In the genomic region with DNA sequence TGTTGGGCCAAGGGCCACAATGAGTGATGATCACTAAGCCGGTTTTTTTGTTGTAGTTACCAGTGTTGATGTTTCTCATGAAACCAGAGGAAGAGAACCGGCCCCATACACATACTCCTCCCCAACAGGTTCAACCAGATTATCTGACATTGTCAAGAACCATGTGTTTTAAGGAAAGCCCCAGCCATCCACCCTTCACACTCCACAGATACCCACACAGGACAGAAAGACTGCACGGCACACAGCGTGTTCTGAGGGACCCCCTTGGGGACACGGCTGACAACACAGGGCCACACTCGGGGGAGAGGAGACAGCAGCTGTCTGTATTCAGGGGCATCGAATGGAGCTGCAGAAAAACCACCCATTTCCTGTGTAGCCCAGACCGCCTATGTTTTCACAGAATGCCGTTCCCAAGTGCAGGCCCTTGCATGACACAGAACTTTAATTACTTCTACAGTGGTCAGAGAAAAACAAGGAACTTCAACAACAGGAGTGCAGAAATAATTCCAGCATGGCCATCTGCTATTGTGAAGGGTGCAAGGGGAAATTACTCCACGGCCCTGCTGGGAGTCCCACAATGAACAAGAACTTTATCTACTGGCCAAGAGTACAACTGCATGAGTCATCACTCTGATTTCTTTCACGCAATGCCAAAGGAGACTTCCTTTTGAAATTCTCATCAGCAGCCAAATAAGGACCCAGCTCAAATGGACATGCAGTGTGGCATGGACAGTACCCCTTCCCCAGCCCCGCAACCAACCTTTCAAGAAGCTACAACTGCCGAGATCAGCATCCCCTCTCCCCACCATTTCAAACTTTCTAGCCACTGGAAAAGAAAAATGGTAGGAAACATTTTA, we compare ENCODE assay signal across 8 cellular contexts. TPM values are rescaled to one million over a fixed set of nuclear protein-coding genes. Genes with fewer than 3 reads are reported as not detected.
DNase-seq lines count a peak whose midpoint lies in the region; ATAC-seq, FAIRE-seq and TF ChIP-seq lines count a peak whose summit lies in the region.

No MANE protein-coding gene starts in this region.

- intact Hi-C loops in activated CD4-positive, alpha-beta T cell treated with anti-CD3 and anti-CD28 coated beads, Interleukin-2, amount 10 ng/mL, durations not matched to agents 24 days and 14 days (cut with micrococcal nuclease) = loop anchor here (1.0 to 5.0 kb wide), 12 partner anchors 24 to 870 kb away; no protein-coding TSS in a partner anchor

- H3K9me3 ChIP-seq in endodermal cell (ENCODE audit: control insufficient read depth, low read length) = no peaks in the 10 kb centered on the region
- H3K9me3 ChIP-seq in lung (ENCODE audit: control insufficient read depth in 2 of 2, insufficient read depth in 1 of 2, low read length in 1 of 2) = peaks cover 0 to 2% of the 10 kb centered on the region in 2 donors

- peaks cover 68% of the 10 kb centered on the region for H3K36me3 Mint-ChIP-seq in activated CD4-positive, alpha-beta T cell treated with anti-CD3 and anti-CD28 coated beads, Interleukin-2, amount 10 ng/mL, durations not matched to agents 24 days and 14 days (ENCODE audit: low read depth)
- H3K36me3 Mint-ChIP-seq in endodermal cell (ENCODE audit: low read depth) = peaks cover 58% of the 10 kb centered on the region

- peak overlapping the region; percentile 99 for H3K27ac Mint-ChIP-seq in activated CD4-positive, alpha-beta T cell treated with anti-CD3 and anti-CD28 coated beads, Interleukin-2, amount 10 ng/mL, durations not matched to agents 24 days and 14 days
- H3K27ac Mint-ChIP-seq in endodermal cell = peak overlapping the region; percentile 99
- H3K27ac Mint-ChIP-seq in stimulated activated naive CD8-positive, alpha-beta T cell treated with anti-CD3 and anti-CD28 coated beads, Interleukin-15, amount 100 ng/mL, for 72 hours = peak overlapping the region; percentile 100

- ATAC-seq in GM19043 (IDR thresholded peaks at IDR 0.05; ENCODE audit: low read depth, unreplicated experiment) (peak; percentile 15), lung (ENCODE audit: insufficient read depth, low FRiP score) (peak; percentile 24)
- ATAC-seq in stimulated activated naive CD8-positive, alpha-beta T cell treated with anti-CD3 and anti-CD28 coated beads, Interleukin-15, amount 100 ng/mL, for 72 hours = peak; percentile 35

- no peaks in the 10 kb centered on the region for H3K9me3 Mint-ChIP-seq in activated CD4-positive, alpha-beta T cell treated with anti-CD3 and anti-CD28 coated beads, Interleukin-2, amount 10 ng/mL, durations not matched to agents 24 days and 14 days
- H3K9me3 Mint-ChIP-seq in endodermal cell = no peaks in the 10 kb centered on the region
- H3K9me3 Mint-ChIP-seq in stimulated activated naive CD8-positive, alpha-beta T cell treated with anti-CD3 and anti-CD28 coated beads, Interleukin-15, amount 100 ng/mL, for 72 hours = peaks cover 0 to under 1% of the 10 kb centered on the region in 2 donors

- peaks cover 62% of the 10 kb centered on the region for H3K4me1 Mint-ChIP-seq in activated CD4-positive, alpha-beta T cell treated with anti-CD3 and anti-CD28 coated beads, Interleukin-2, amount 10 ng/mL, durations not matched to agents 24 days and 14 days
- peaks cover 59% of the 10 kb centered on the region for H3K4me1 Mint-ChIP-seq in endodermal cell
- H3K4me1 Mint-ChIP-seq in stimulated activated naive CD8-positive, alpha-beta T cell treated with anti-CD3 and anti-CD28 coated beads, Interleukin-15, amount 100 ng/mL, for 72 hours = peaks cover 76% of the 10 kb centered on the region

- H3K27ac ChIP-seq in endodermal cell (ENCODE audit: low read depth, low read length) (peak overlapping the region; percentile 95), lung (ENCODE audit: low read depth in 1 of 2, low read length in 1 of 2) (peak overlapping the region; percentile 100)

- TF ChIP-seq CTCF in AG09309 (IDR thresholded peaks at IDR 0.05; ENCODE audit: control insufficient read depth, insufficient read depth, low read depth, low read length, missing control alignments) = no peak
- TF ChIP-seq CTCF in endodermal cell (conservative IDR thresholded peaks at IDR 0.05) = no peak
- TF ChIP-seq CTCF in lung (IDR thresholded peaks at IDR 0.05; ENCODE audit: control extremely low read depth, extremely low read depth) = no peak
- TF ChIP-seq CTCF in D721Med (IDR thresholded peaks at IDR 0.05; ENCODE audit: insufficient read depth, missing control alignments) = no peak

- H3K4me1 ChIP-seq in endodermal cell (ENCODE audit: control insufficient read depth, insufficient read depth, low read length) = peaks cover 25% of the 10 kb centered on the region
- peaks cover 12 to 14% of the 10 kb centered on the region in 2 donors for H3K4me1 ChIP-seq in lung (ENCODE audit: control insufficient read depth in 2 of 2, insufficient read depth in 2 of 2, low read length in 2 of 2)

- 14 to 21% methylated on average over 3 to 13 of the region's 13 CpGs for WGBS in endodermal cell (ENCODE audit: insufficient coverage in 1 of 2, insufficient read length in 1 of 2), 2 experiments
- WGBS in lung, 2 donors = 2 to 4% methylated on average over 13 of the region's 13 CpGs

- DNase-seq in AG09309 (ENCODE audit: low read depth) = peak; percentile 96
- DNase-seq in NCI-H146 (lab: John Stamatoyannopoulos, UW) = peak; percentile 57
- peak; percentile 92 for DNase-seq in activated CD4-positive, alpha-beta T cell treated with anti-CD3 and anti-CD28 coated beads, Interleukin-2, amount 10 ng/mL, durations not matched to agents 24 days and 14 days
- DNase-seq in endodermal cell = peak; percentile 63
- peak; percentile 71 for DNase-seq in lung (ENCODE audit: low spot score)
- peak; percentile 56 to 64 for DNase-seq in stimulated activated naive CD8-positive, alpha-beta T cell treated with anti-CD3 and anti-CD28 coated beads, Interleukin-15, amount 100 ng/mL, for 72 hours
- no peak for DNase-seq in D721Med (ENCODE audit: insufficient read length, low spot score)

- H3K27me3 ChIP-seq in endodermal cell (ENCODE audit: control insufficient read depth, insufficient read depth, low read length, poor library complexity, severe bottlenecking) = no peaks in the 10 kb centered on the region
- no peaks in the 10 kb centered on the region for H3K27me3 ChIP-seq in lung (ENCODE audit: control insufficient read depth, insufficient read depth)

- no peaks in the 10 kb centered on the region for H3K27me3 Mint-ChIP-seq in activated CD4-positive, alpha-beta T cell treated with anti-CD3 and anti-CD28 coated beads, Interleukin-2, amount 10 ng/mL, durations not matched to agents 24 days and 14 days
- no peaks in the 10 kb centered on the region for H3K27me3 Mint-ChIP-seq in endodermal cell (ENCODE audit: insufficient read depth)
- H3K27me3 Mint-ChIP-seq in stimulated activated naive CD8-positive, alpha-beta T cell treated with anti-CD3 and anti-CD28 coated beads, Interleukin-15, amount 100 ng/mL, for 72 hours = no peaks in the 10 kb centered on the region

- H3K4me3 ChIP-seq in AG09309 (ENCODE audit: control insufficient read depth, low read depth, low read length) (peak overlapping the region; percentile 90), endodermal cell (ENCODE audit: low read length) (peak overlapping the region; percentile 99), lung (peak overlapping the region; percentile 88)

- no peak for FAIRE-seq in D721Med (lab: Jason Lieb, UNC)

- H3K36me3 ChIP-seq in endodermal cell (ENCODE audit: control insufficient read depth, insufficient read depth, low read length) = peaks cover 61% of the 10 kb centered on the region
- H3K36me3 ChIP-seq in lung (ENCODE audit: control insufficient read depth in 2 of 2, insufficient read depth in 2 of 2, low read length in 2 of 2) = peaks cover 27 to 30% of the 10 kb centered on the region in 2 donors

- H3K4me3 Mint-ChIP-seq in activated CD4-positive, alpha-beta T cell treated with anti-CD3 and anti-CD28 coated beads, Interleukin-2, amount 10 ng/mL, durations not matched to agents 24 days and 14 days = peak overlapping the region; percentile 91
- peak overlapping the region; percentile 92 for H3K4me3 Mint-ChIP-seq in endodermal cell
- peak overlapping the region; percentile 93 to 95 for H3K4me3 Mint-ChIP-seq in stimulated activated naive CD8-positive, alpha-beta T cell treated with anti-CD3 and anti-CD28 coated beads, Interleukin-15, amount 100 ng/mL, for 72 hours

- H3K9ac ChIP-seq in endodermal cell (ENCODE audit: extremely low read depth, low read length, poor library complexity, severe bottlenecking) = peak overlapping the region; percentile 99

RNA-seq across cellular contexts. Expression of a gene that starts 2.3 kb away (rescaled TPM):
- 116 and 127 TPM in 2 replicates for total RNA-seq in activated CD4-positive, alpha-beta T cell treated with anti-CD3 and anti-CD28 coated beads, Interleukin-2, amount 10 ng/mL, durations not matched to agents 24 days and 14 days
- total RNA-seq in endodermal cell = 10 to 100 TPM; 59.0 to 71.2 TPM
- 36.4 TPM for polyA plus RNA-seq in endodermal cell (2013, experiment 1 of 2)
- polyA plus RNA-seq in endodermal cell (2013, experiment 2 of 2) = 43.6 TPM
- total RNA-seq in lung = 100 to 1,000 TPM; 173 to 264 TPM
- 100 to 1,000 TPM in 1 of 2 donors, 10 to 100 TPM in 1; 45.6 to 146 TPM for polyA plus RNA-seq in lung
